ENCODE assay signal across 1 cellular context in genomic region chr10:92112462-92112861, GRCh38.
TF ChIP-seq lines count a peak whose summit lies in the region.

No MANE protein-coding gene starts in this region.

TF ChIP-seq in HEK293, 187 proteins besides CTCF, POLR2A, EP300 and RAD21 (continued from another document):
- TF ChIP-seq SCRT1 (tag by site-specific recombination; IDR thresholded peaks at IDR 0.05; ENCODE audit: borderline replicate concordance) = peak; percentile 77; the same call in 1 of the 2 replicates
